ENCODE assay signal across 8 cellular contexts in genomic region chr9:71001780-71002386, GRCh38.
DNase-seq lines count a peak whose midpoint lies in the region; ATAC-seq and TF ChIP-seq lines count a peak whose summit lies in the region.

No MANE protein-coding gene starts in this region.

- no peaks in the 10 kb centered on the region for H3K4me1 ChIP-seq in heart left ventricle

- H3K27ac Mint-ChIP-seq in activated CD8-positive, alpha-beta T cell treated with anti-CD3 and anti-CD28 coated beads for 36 hours = no peak overlapping the region

- no peak overlapping the region for H3K4me3 ChIP-seq in heart left ventricle

- DNase-seq in heart left ventricle (no peak), cardiac septum (ENCODE audit: low spot score) (no peak), HT-29 (ENCODE audit: low spot score) (peak; percentile 62), left colon (peak in 1 of 2 donors; percentile 37), NOMO-1 treated with dmso at 0.1 percent for 144 hours (lab: John Stamatoyannopoulos, UW; ENCODE audit: unreplicated experiment) (no peak), activated gamma-delta T cell treated with Interleukin-2 at 50 U/mL for 16 hours (no peak)
- peak; percentile 15 for DNase-seq in activated CD8-positive, alpha-beta T cell treated with anti-CD3 and anti-CD28 coated beads for 36 hours
- DNase-seq in activated CD4-positive, CD25-positive, alpha-beta regulatory T cell (lab: John Stamatoyannopoulos, UW) = no peak

- peaks cover 7% of the 10 kb centered on the region for H3K9me3 Mint-ChIP-seq in activated CD8-positive, alpha-beta T cell treated with anti-CD3 and anti-CD28 coated beads for 36 hours

- H3K4me1 Mint-ChIP-seq in activated CD8-positive, alpha-beta T cell treated with anti-CD3 and anti-CD28 coated beads for 36 hours (ENCODE audit: low read depth) = no peaks in the 10 kb centered on the region

- H3K27me3 ChIP-seq in heart left ventricle = no peaks in the 10 kb centered on the region

- WGBS in heart left ventricle, 4 donors = 62 to 76% (median 70%) methylated on average over 5 of the region's 5 CpGs

- H3K4me3 Mint-ChIP-seq in activated CD8-positive, alpha-beta T cell treated with anti-CD3 and anti-CD28 coated beads for 36 hours = no peak overlapping the region

- H3K27me3 Mint-ChIP-seq in activated CD8-positive, alpha-beta T cell treated with anti-CD3 and anti-CD28 coated beads for 36 hours = no peaks in the 10 kb centered on the region

- intact Hi-C loops in heart left ventricle (cut with DNase I) (loop anchor here in 8 of 10 donors (5.0 to 10.0 kb wide), 2 partner anchors 357 to 360 kb away; no protein-coding TSS in a partner anchor), cardiac septum (cut with DNase I) (loop anchor here (5.0 kb wide), 1 partner anchor 360 kb away; no protein-coding TSS in a partner anchor), left colon (cut with DNase I, micrococcal nuclease) (no loop called here)
- intact Hi-C loops in activated CD8-positive, alpha-beta T cell treated with anti-CD3 and anti-CD28 coated beads for 36 hours (cut with micrococcal nuclease) = loop anchor here (10.0 kb wide), 1 partner anchor 357 kb away; no protein-coding TSS in a partner anchor

- no peak for TF ChIP-seq POLR2A in heart left ventricle (IDR thresholded peaks at IDR 0.05)

- H3K9me3 ChIP-seq in heart left ventricle = peaks cover 0 to 26% (median 16%) of the 10 kb centered on the region in 12 donors

- peak in 11 of 12 donors; percentile 18 to 55 (median 42) for TF ChIP-seq CTCF in heart left ventricle (IDR thresholded peaks at IDR 0.05)
- TF ChIP-seq CTCF in activated CD8-positive, alpha-beta T cell treated with anti-CD3 and anti-CD28 coated beads for 36 hours (IDR thresholded peaks at IDR 0.05) = no peak

- no peaks in the 10 kb centered on the region for H3K36me3 ChIP-seq in heart left ventricle

- no peak overlapping the region for H3K27ac ChIP-seq in heart left ventricle

- POLR2A ChIA-PET in activated CD8-positive, alpha-beta T cell treated with anti-CD3 and anti-CD28 coated beads for 36 hours (lab: Charles Lee) = no interaction called here

- no peak for ATAC-seq in heart left ventricle
- ATAC-seq in activated CD8-positive, alpha-beta T cell treated with anti-CD3 and anti-CD28 coated beads for 36 hours = no peak
- peak; percentile 62 for ATAC-seq in left colon

- CTCF ChIA-PET in activated CD8-positive, alpha-beta T cell treated with anti-CD3 and anti-CD28 coated beads for 36 hours (lab: Charles Lee) = interaction anchor here (0.8 to 2.4 kb wide), 4 partner anchors 10 to 362 kb away, joined by 3 to 7 read pairs (median 3); no protein-coding TSS in a partner anchor

- no peaks in the 10 kb centered on the region for H3K36me3 Mint-ChIP-seq in activated CD8-positive, alpha-beta T cell treated with anti-CD3 and anti-CD28 coated beads for 36 hours (ENCODE audit: low read depth)

Comparison
In these comparisons a context has a peak if more than half of its experiments do, and no peak if none do; other contexts are left out.
1. DNase-seq: peak in HT-29 (single experiment) and activated CD8-positive, alpha-beta T cell treated with anti-CD3 and anti-CD28 coated beads for 36 hours (single experiment); none in heart left ventricle (0 of 5), cardiac septum (single experiment), NOMO-1 treated with dmso at 0.1 percent for 144 hours (single experiment), activated CD4-positive, CD25-positive, alpha-beta regulatory T cell (0 of 4) and activated gamma-delta T cell treated with Interleukin-2 at 50 U/mL for 16 hours (single experiment).
2. intact Hi-C loops: an anchor here in heart left ventricle (5.0 to 10.0 kb wide), cardiac septum (5.0 kb wide) and activated CD8-positive, alpha-beta T cell treated with anti-CD3 and anti-CD28 coated beads for 36 hours (10.0 kb wide); none called in left colon.